ENCODE assay signal across 10 cellular contexts in the genomic region with DNA sequence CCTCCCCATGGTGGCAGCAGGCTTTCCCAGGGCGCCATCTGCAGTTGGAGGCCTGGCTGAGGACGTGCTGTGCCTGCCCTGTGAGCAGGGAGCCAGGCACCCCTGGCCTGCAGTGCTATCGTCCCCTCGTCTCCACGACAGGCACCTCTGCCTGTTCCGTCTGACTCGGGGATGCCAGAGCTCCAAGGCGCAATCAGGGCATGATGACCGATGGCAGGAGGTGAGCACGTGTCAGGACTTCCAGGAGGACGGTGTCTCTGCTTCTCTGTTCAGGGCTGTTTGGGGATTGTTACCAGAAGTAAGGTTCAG.
A peak's percentile ranks its signal among the peaks of the same experiment; 100 is the strongest.
DNase-seq lines count a peak whose midpoint lies in the region; ATAC-seq, FAIRE-seq and TF ChIP-seq lines count a peak whose summit lies in the region.
"Had no signal": no experiment of that assay in that cellular context is flagged by ENCODE, and none has a peak within 500 bp of the region (broad histone marks: within the 10 kb centered on the region; RNA-seq: fewer than 3 reads in every experiment).

No MANE protein-coding gene starts in this region.

- H4K20me1 ChIP-seq in HepG2 (ENCODE audit: insufficient read depth, low read length), result no peaks in the 10 kb centered on the region

- H3K27me3 ChIP-seq in H7 (ENCODE audit: control insufficient read depth, insufficient read depth, low read length) (no peaks in the 10 kb centered on the region), HepG2 (ENCODE audit: control insufficient read depth in 1 of 2, insufficient read depth in 2 of 2, low read length in 2 of 2) (peaks cover 4 to 26% of the 10 kb centered on the region in 2 experiments; a peak in 3 of 5 replicates)
- H3K27me3 ChIP-seq: suprapubic skin had no signal

- H3K9ac ChIP-seq in HepG2 (ENCODE audit: insufficient read depth, low read depth, low read length), result no peak overlapping the region

- ATAC-seq in HepG2, result peak; percentile 85
- ATAC-seq in HG02852 (IDR thresholded peaks at IDR 0.05; ENCODE audit: unreplicated experiment), result no peak

- WGBS in HepG2 (ENCODE audit: low lambda C conversion rate), result no CpG with 5 or more reads among the region's 11 CpGs

- in situ Hi-C loops in HepG2 (cut with HindIII; ENCODE audit: extremely low pct_ligation_motif_present, low pct_unique_long_range_greater_than_20kb), result no loop called here

- TF ChIP-seq EP300 in HepG2 (IDR thresholded peaks at IDR 0.05; ENCODE audit: low read depth in 2 of 2, low read length in 2 of 2), result no peak
- TF ChIP-seq EP300 in HepG2 (CRISPR knock-in tag; IDR thresholded peaks at IDR 0.05; ENCODE audit: borderline replicate concordance), result no peak

- no peaks in the 10 kb centered on the region for H3K79me2 ChIP-seq in HepG2 (ENCODE audit: insufficient read depth, low read length)

- TF ChIP-seq RAD21 in HepG2 (CRISPR knock-in tag; IDR thresholded peaks at IDR 0.05), result no peak

- no peak for FAIRE-seq in HepG2 (lab: Jason Lieb, UNC)

- H3K4me2 ChIP-seq in HepG2 (ENCODE audit: low read depth, low read length), result no peak overlapping the region

- no peaks in the 10 kb centered on the region for H3K9me3 ChIP-seq in HepG2 (ENCODE audit: low read length)
- H3K9me3 ChIP-seq: suprapubic skin had no signal

- intact Hi-C loops in HepG2 (cut with micrococcal nuclease; ENCODE audit: unreplicated experiment), result no loop called here

- TF ChIP-seq CTCF in HepG2 (CRISPR knock-in tag; IDR thresholded peaks at IDR 0.05) (peak; percentile 52), coronary artery (IDR thresholded peaks at IDR 0.05) (no peak)

- TF ChIP-seq POLR2A in HepG2 (IDR thresholded peaks at IDR 0.05; ENCODE audit: insufficient read depth in 1 of 2, low read depth in 2 of 2, low read length in 2 of 2), result no peak

- no peak overlapping the region for H3K4me3 ChIP-seq in H7 (ENCODE audit: insufficient read depth, low read depth, low read length)
- no peak overlapping the region for H3K4me3 ChIP-seq in HepG2 (replicated peaks in 1 of 3; ENCODE audit: insufficient read depth in 1 of 3, low read depth in 2 of 3, low read length in 3 of 3)
- H3K4me3 ChIP-seq in coronary artery, result no peak overlapping the region
- H3K4me3 ChIP-seq: suprapubic skin had no signal

- BruUV-seq in HepG2 (replicated peaks; lab: Mats Ljungman, UMichigan), result no TSS peak

- CTCF ChIA-PET in HepG2 (lab: Yijun Ruan, JAX; ENCODE audit: low intra/inter-chr PET ratio, low total read pairs), result no interaction called here

- H3K27ac ChIP-seq in HepG2 (ENCODE audit: extremely low read length, insufficient read depth, low read length) (no peak overlapping the region), coronary artery (no peak overlapping the region)
- H3K27ac ChIP-seq: 22Rv1, suprapubic skin had no signal

- H3K4me1 ChIP-seq in HepG2 (ENCODE audit: insufficient read depth, low read length), result no peaks in the 10 kb centered on the region
- H3K4me1 ChIP-seq: suprapubic skin had no signal

- DNase-seq in DMS 273 (lab: John Stamatoyannopoulos, UW; ENCODE audit: unreplicated experiment) (peak; percentile 56), DMS 273 treated with DMSO at 0.1 percent for 48 hours (lab: John Stamatoyannopoulos, UW) (no peak), H7 (peak; percentile 63), HepG2 (ENCODE audit: low spot score) (no peak), coronary artery (ENCODE audit: low spot score) (no peak), GM19238 (ENCODE audit: insufficient read length, low spot score) (no peak)
- peak; percentile 30 to 47 for DNase-seq in activated CD4-positive, alpha-beta T cell treated with anti-CD3 and anti-CD28 coated beads, Interleukin-2, amount 50 U/mL, for 48 hours

- H3K36me3 ChIP-seq in H7 (replicated peaks; ENCODE audit: control insufficient read depth, insufficient read depth, low read length) (no peaks in the 10 kb centered on the region), HepG2 (replicated peaks in 1 of 2; ENCODE audit: control insufficient read depth in 1 of 2, insufficient read depth in 2 of 2, low read length in 2 of 2) (no peaks in the 10 kb centered on the region)
- H3K36me3 ChIP-seq: suprapubic skin had no signal

- POLR2A ChIA-PET in HepG2 (lab: Yijun Ruan, JAX), result no interaction called here

- H2AFZ ChIP-seq in HepG2 (ENCODE audit: low read length), result no peak overlapping the region

TF ChIP-seq in HepG2, 621 proteins besides CTCF, POLR2A, EP300 and RAD21:
- TF ChIP-seq TSC22D2 (CRISPR knock-in tag; IDR thresholded peaks at IDR 0.05; ENCODE audit: borderline replicate concordance) (no peak), MYNN (CRISPR knock-in tag; IDR thresholded peaks at IDR 0.05; ENCODE audit: low read depth) (no peak), ZBTB14 (CRISPR knock-in tag; IDR thresholded peaks at IDR 0.05) (no peak), STAG1 (CRISPR knock-in tag; IDR thresholded peaks at IDR 0.05) (peak; percentile 51)
TF ChIP-seq in HepG2: peak in this region for 1.

Comparison
In these comparisons a context has a peak if more than half of its experiments do, and no peak if none do; other contexts are left out.
1. DNase-seq: peak in DMS 273 (single experiment), H7 (single experiment) and activated CD4-positive, alpha-beta T cell treated with anti-CD3 and anti-CD28 coated beads, Interleukin-2, amount 50 U/mL, for 48 hours (2 of 2); none in DMS 273 treated with DMSO at 0.1 percent for 48 hours (single experiment), HepG2 (single experiment), coronary artery (single experiment) and GM19238 (single experiment).